In genomic region chr4:2934813-2935761, GRCh38 we compare ENCODE assay signal across 8 cellular contexts. TPM values are rescaled to one million over a fixed set of nuclear protein-coding genes. Genes with fewer than 3 reads are reported as not detected.
DNase-seq lines count a peak whose midpoint lies in the region; ATAC-seq and TF ChIP-seq lines count a peak whose summit lies in the region.

No MANE protein-coding gene starts in this region.

- peak overlapping the region; percentile 95 for H3K4me3 ChIP-seq in osteoblast (ENCODE audit: insufficient read depth, low read length)

- POLR2A ChIA-PET in HEK293T (lab: Yijun Ruan, JAX): interaction anchor here (0.8 to 4.0 kb wide), 9 partner anchors 9 to 179 kb away, joined by 3 to 34 read pairs (median 3); partner anchors contain the start of genes GRK4, NOP14 and TNIP2

- peak overlapping the region; percentile 93 for H3K4me2 ChIP-seq in osteoblast (ENCODE audit: insufficient read depth, low read length)

- H3K4me1 ChIP-seq in ES-I3 (ENCODE audit: insufficient read depth, low read length): peaks cover 13% of the 10 kb centered on the region; the same call in 1 of the 2 replicates
- peaks cover 29% of the 10 kb centered on the region for H3K4me1 ChIP-seq in osteoblast (ENCODE audit: insufficient read depth, low read length)

- ATAC-seq in SK-N-SH treated with all-trans-retinoic acid at 6 μM for 48 hours: peak; percentile 57
- peak; percentile 54 to 69 for ATAC-seq in activated naive CD4-positive, alpha-beta T cell treated with anti-CD3 and anti-CD28 coated beads, Interleukin-2, amount 50 U/mL, for 72 hours

- intact Hi-C loops in head of caudate nucleus (cut with DNase I): loop anchor here (5.0 to 10.0 kb wide), 2 partner anchors 93 to 170 kb away; partner anchors contain the start of gene ADD1

- H3K9me3 ChIP-seq in ES-I3 (ENCODE audit: control insufficient read depth, insufficient read depth, low read length) (no peaks in the 10 kb centered on the region), osteoblast (ENCODE audit: low read depth, low read length) (no peaks in the 10 kb centered on the region)

- peak overlapping the region; percentile 91 for H3K9ac ChIP-seq in ES-I3 (ENCODE audit: low read depth, low read length)

- CTCF ChIA-PET in HEK293T (lab: Yijun Ruan, JAX): interaction anchor here (0.9 to 1.0 kb wide), 2 partner anchors 11 to 25 kb away, joined by 3 read pairs; no protein-coding TSS in a partner anchor

- peak overlapping the region; percentile 72 for H2AFZ ChIP-seq in osteoblast (ENCODE audit: low read length)

- H3K27me3 ChIP-seq in osteoblast (ENCODE audit: insufficient read depth, low read length): no peaks in the 10 kb centered on the region

- TF ChIP-seq CTCF in osteoblast (IDR thresholded peaks at IDR 0.05; ENCODE audit: extremely low read depth, low read depth, low read length): no peak

- H3K27ac ChIP-seq in osteoblast (ENCODE audit: low read depth, low read length): peak overlapping the region; percentile 94
- H3K27ac ChIP-seq in temporal lobe (ENCODE audit: low read depth, low read length): peak overlapping the region; percentile 70

- H4K20me1 ChIP-seq in osteoblast (ENCODE audit: insufficient read depth, low read length): peaks cover 33% of the 10 kb centered on the region

- peaks cover 27 to 39% of the 10 kb centered on the region in 2 donors for H3K36me3 Mint-ChIP-seq in activated naive CD4-positive, alpha-beta T cell treated with anti-CD3 and anti-CD28 coated beads, Interleukin-2, amount 50 U/mL, for 72 hours

- H3K36me3 ChIP-seq in ES-I3 (ENCODE audit: insufficient read depth, low read length): peaks cover 9% of the 10 kb centered on the region
- peaks cover 48% of the 10 kb centered on the region for H3K36me3 ChIP-seq in osteoblast (ENCODE audit: insufficient read depth, low read length)

- H3K27ac Mint-ChIP-seq in activated naive CD4-positive, alpha-beta T cell treated with anti-CD3 and anti-CD28 coated beads, Interleukin-2, amount 50 U/mL, for 72 hours: peak overlapping the region; percentile 96 to 99

- H3K79me2 ChIP-seq in osteoblast (ENCODE audit: insufficient read depth, low read length): peaks cover 33% of the 10 kb centered on the region

- no peaks in the 10 kb centered on the region for H3K9me3 Mint-ChIP-seq in activated naive CD4-positive, alpha-beta T cell treated with anti-CD3 and anti-CD28 coated beads, Interleukin-2, amount 50 U/mL, for 72 hours

- DNase-seq in HEK293T (ENCODE audit: extremely low spot score) (peak; percentile 97), NCI-H1092 treated with DMSO at 0.1 percent for 48 hours (lab: John Stamatoyannopoulos, UW) (peak; percentile 77), head of caudate nucleus (peak; percentile 79 to 97 (median 93)), osteoblast (ENCODE audit: insufficient read length, low spot score, missing footprints) (peak; percentile 100)
- DNase-seq in activated naive CD4-positive, alpha-beta T cell treated with anti-CD3 and anti-CD28 coated beads, Interleukin-2, amount 50 U/mL, for 72 hours (ENCODE audit: low spot score in 2 of 2): peak; percentile 95 to 98

TF ChIP-seq in HEK293T, 16 proteins besides CTCF, POLR2A, EP300 and RAD21:
- TF ChIP-seq TARDBP (IDR thresholded peaks at IDR 0.05) (no peak), ELF4 (IDR thresholded peaks at IDR 0.05) (peak; percentile 33; the same call in 1 of the 2 replicates), NFRKB (IDR thresholded peaks at IDR 0.05) (no peak), CTBP1 (IDR thresholded peaks at IDR 0.05; ENCODE audit: borderline replicate concordance) (no peak), HDGF (IDR thresholded peaks at IDR 0.05; ENCODE audit: borderline replicate concordance) (no peak), FOXM1 (IDR thresholded peaks at IDR 0.05; ENCODE audit: borderline replicate concordance) (no peak), SUZ12 (IDR thresholded peaks at IDR 0.05) (no peak)

TF ChIP-seq in SK-N-SH treated with all-trans-retinoic acid at 6 μM for 48 hours, 23 proteins besides CTCF, POLR2A, EP300 and RAD21:
- TF ChIP-seq ZC3H10 (CRISPR knock-in tag; IDR thresholded peaks at IDR 0.05) (no peak), CSRNP3 (CRISPR knock-in tag; IDR thresholded peaks at IDR 0.05) (no peak)

RNA-seq across cellular contexts. Expression of gene NOP14, which starts 28.1 kb away (rescaled TPM):
- 10 to 100 TPM; 62.9 to 77.1 TPM for total RNA-seq in activated naive CD4-positive, alpha-beta T cell treated with anti-CD3 and anti-CD28 coated beads, Interleukin-2, amount 50 U/mL, for 72 hours
- total RNA-seq in osteoblast (24.2 and 30.0 TPM in 2 replicates), temporal lobe (5.9 TPM)

RNA-seq across cellular contexts. Expression of gene GRK4, which starts 28.3 kb away (rescaled TPM):
- total RNA-seq in activated naive CD4-positive, alpha-beta T cell treated with anti-CD3 and anti-CD28 coated beads, Interleukin-2, amount 50 U/mL, for 72 hours: 1 to 10 TPM; 2.9 to 7.2 TPM
- total RNA-seq in osteoblast (7.4 and 7.6 TPM in 2 replicates), temporal lobe (33.4 TPM)

Comparison
In these comparisons a context has a peak if more than half of its experiments do, and no peak if none do; other contexts are left out.
1. Peak in every context shown above with its lines: DNase-seq, ATAC-seq, H3K4me3 ChIP-seq and H3K27ac ChIP-seq.